Comparison of ENCODE assay signal across 20 cellular contexts in the genomic region with DNA sequence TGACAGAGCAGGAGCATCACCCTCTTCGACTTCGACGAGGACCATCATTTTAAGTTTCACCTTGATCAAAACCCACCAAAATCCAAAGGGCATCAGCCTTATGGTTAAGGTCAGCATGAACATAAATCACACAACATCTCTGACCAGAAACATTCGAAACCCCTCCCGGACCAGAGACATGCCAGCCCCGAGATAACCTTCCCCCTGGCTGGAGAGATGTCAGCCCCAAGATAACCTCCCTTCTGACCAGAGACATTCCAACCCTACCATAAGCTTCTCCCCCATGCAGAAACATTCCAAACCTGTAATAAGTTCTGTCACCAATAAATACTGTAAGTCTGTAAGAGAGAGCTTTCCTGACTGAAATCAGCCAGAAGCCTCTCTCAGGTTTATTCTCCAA. TPM values are rescaled to one million over a fixed set of nuclear protein-coding genes. Genes with fewer than 3 reads are reported as not detected.
DNase-seq lines count a peak whose midpoint lies in the region; ATAC-seq, FAIRE-seq and TF ChIP-seq lines count a peak whose summit lies in the region.
"Had no signal": no experiment of that assay in that cellular context is flagged by ENCODE, and none has a peak within 500 bp of the region (broad histone marks: within the 10 kb centered on the region; RNA-seq: fewer than 3 reads in every experiment).

No MANE protein-coding gene starts in this region.

- H3K9me3 ChIP-seq in Loucy (ENCODE audit: insufficient read depth, low read depth, low read length) (no peaks in the 10 kb centered on the region), K562 (replicated peaks; ENCODE audit: control insufficient read depth, insufficient read depth, low read depth, low read length) (no peaks in the 10 kb centered on the region; the same call in 1 of the 2 replicates)
- H3K9me3 ChIP-seq: SJCRH30 had no signal

- H3K27me3 ChIP-seq in Loucy (ENCODE audit: insufficient read depth, low read length, poor library complexity, severe bottlenecking) (no peaks in the 10 kb centered on the region), K562 (ENCODE audit: control insufficient read depth in 2 of 2, insufficient read depth in 2 of 2, low read length in 2 of 2) (no peaks in the 10 kb centered on the region)
- H3K27me3 ChIP-seq: SJCRH30 had no signal

- H3K4me1 ChIP-seq in Loucy (ENCODE audit: insufficient read depth, low read length, poor library complexity, severe bottlenecking), result peaks cover 83% of the 10 kb centered on the region
- H3K4me1 ChIP-seq in K562 (replicated peaks in 1 of 2; ENCODE audit: control insufficient read depth in 2 of 2, insufficient read depth in 2 of 2, low read length in 2 of 2), result peaks cover 0 to 22% of the 10 kb centered on the region in 2 experiments; a peak in 3 of 5 replicates

- intact Hi-C loops in K562 (cut with micrococcal nuclease), result no loop called here

- H3K4me3 ChIP-seq in Loucy (ENCODE audit: low read length, poor library complexity, severe bottlenecking), result no peak overlapping the region
- no peak overlapping the region for H3K4me3 ChIP-seq in K562
- H3K4me3 ChIP-seq: SJCRH30 had no signal

- CTCF ChIA-PET in K562 (lab: Yijun Ruan, JAX; ENCODE audit: low intra/inter-chr PET ratio), result no interaction called here

- H3F3A ChIP-seq in Loucy (ENCODE audit: low read depth), result no peaks in the 10 kb centered on the region; the same call in 1 of the 2 replicates

- TF ChIP-seq RAD21 in K562 (CRISPR knock-in tag; conservative IDR thresholded peaks at IDR 0.05 in 1 of 2, IDR thresholded peaks at IDR 0.05 in 1 of 2), result no peak

- no peaks in the 10 kb centered on the region for H3K9me2 ChIP-seq in Loucy (replicated peaks; ENCODE audit: low read depth, low read length)

- ATAC-seq in K562 (peak; percentile 24; the same call in 2 of the 3 replicates), HG02623 (IDR thresholded peaks at IDR 0.05; ENCODE audit: unreplicated experiment) (no peak), HG03039 (IDR thresholded peaks at IDR 0.05; ENCODE audit: unreplicated experiment) (no peak)

- H3K79me2 ChIP-seq in Loucy (ENCODE audit: insufficient read depth, low read length) (peaks cover 100% of the 10 kb centered on the region), K562 (ENCODE audit: control insufficient read depth, insufficient read depth, low read length) (peaks cover 94% of the 10 kb centered on the region)

- BruUV-seq in K562 (replicated peaks; lab: Mats Ljungman, UMichigan), result no TSS peak

- H3K27ac ChIP-seq in K562 (ENCODE audit: extremely low read depth, low read depth, low read length), result no peak overlapping the region
- H3K27ac ChIP-seq: SJCRH30 had no signal

- peaks cover 2% of the 10 kb centered on the region for H3K9me3 Mint-ChIP-seq in progenitor cell of endocrine pancreas (ENCODE audit: low read depth)
- H3K9me3 Mint-ChIP-seq: CD4-positive, CD25-positive, alpha-beta regulatory T cell had no signal

- in situ Hi-C loops in K562 (cut with MboI), result no loop called here

- H3K4me3 Mint-ChIP-seq in progenitor cell of endocrine pancreas (ENCODE audit: low read depth), result no peak overlapping the region
- H3K4me3 Mint-ChIP-seq: CD4-positive, CD25-positive, alpha-beta regulatory T cell had no signal

- WGBS in K562 (ENCODE audit: insufficient coverage, low coverage, missing lambda C conversion rate), result 7% methylated on average over 6 of the region's 6 CpGs

- H3K36me3 Mint-ChIP-seq in progenitor cell of endocrine pancreas (ENCODE audit: insufficient read depth), result peaks cover 9% of the 10 kb centered on the region

- no peak for TF ChIP-seq POLR2A in K562 (conservative IDR thresholded peaks at IDR 0.05)

- no peaks in the 10 kb centered on the region for H3K27me3 Mint-ChIP-seq in progenitor cell of endocrine pancreas

- peaks cover 64% of the 10 kb centered on the region for H4K20me1 ChIP-seq in Loucy (ENCODE audit: insufficient read depth, low read length, poor library complexity, severe bottlenecking)
- H4K20me1 ChIP-seq in K562 (replicated peaks; ENCODE audit: control insufficient read depth, insufficient read depth, low read length), result no peaks in the 10 kb centered on the region

- DNase-seq in GM19239 (ENCODE audit: insufficient read length, low spot score) (no peak), K562 (ENCODE audit: extremely low read depth in 1 of 4, low spot score in 3 of 4) (peak in 1 of 4 experiments; percentile 58), progenitor cell of endocrine pancreas (ENCODE audit: low spot score, unreplicated experiment) (no peak), NCI-H1105 treated with DMSO at 0.1 percent for 48 hours (lab: John Stamatoyannopoulos, UW) (no peak)
- DNase-seq: ACHN; AML-193; CD4-positive, CD25-positive, alpha-beta regulatory T cell; EL; IMR-90; Kasumi-1; NCI-H1417 treated with DMSO at 0.1 percent for 48 hours; NCI-H1930; NCI-H2171; NCI-H446 treated with DMSO at 0.1 percent for 48 hours; OCI-M1; SJCRH30 had no signal

- no peak overlapping the region for H3K9ac ChIP-seq in Loucy (ENCODE audit: low read depth, low read length, poor library complexity, severe bottlenecking)
- H3K9ac ChIP-seq in K562 (ENCODE audit: insufficient read depth in 1 of 2, low read depth in 2 of 2, low read length in 2 of 2), result no peak overlapping the region

- POLR2A ChIA-PET in K562 (lab: Yijun Ruan, JAX), result no interaction called here

- H3K4me2 ChIP-seq in Loucy (ENCODE audit: low read depth, low read length, poor library complexity, severe bottlenecking) (peak overlapping the region; percentile 98), K562 (ENCODE audit: insufficient read depth, low read length) (no peak overlapping the region)

- H3K36me3 ChIP-seq in Loucy (ENCODE audit: insufficient read depth, low read length), result peaks cover 8% of the 10 kb centered on the region
- H3K36me3 ChIP-seq in K562 (ENCODE audit: control insufficient read depth, insufficient read depth, low read length), result peaks cover 19% of the 10 kb centered on the region; the same call in 2 of the 3 replicates

- peak; percentile 45; the same call in 1 of the 2 replicates for TF ChIP-seq EP300 in K562 (IDR thresholded peaks at IDR 0.05; ENCODE audit: low read length)

- no peaks in the 10 kb centered on the region for H3K9me1 ChIP-seq in K562 (ENCODE audit: control insufficient read depth, insufficient read depth, low read length)

- peaks cover 33% of the 10 kb centered on the region for H3K4me1 Mint-ChIP-seq in progenitor cell of endocrine pancreas (ENCODE audit: low read depth)

- no peak for TF ChIP-seq CTCF in Loucy (conservative IDR thresholded peaks at IDR 0.05; ENCODE audit: low read length)
- no peak for TF ChIP-seq CTCF in K562 (IDR thresholded peaks at IDR 0.05 in 2 of 3, conservative IDR thresholded peaks at IDR 0.05 in 1 of 3; ENCODE audit: insufficient read depth in 2 of 3, low read depth in 1 of 3, low read length in 3 of 3)
- no peak for TF ChIP-seq CTCF in progenitor cell of endocrine pancreas (IDR thresholded peaks at IDR 0.05; ENCODE audit: unreplicated experiment)

- H3K27ac Mint-ChIP-seq in progenitor cell of endocrine pancreas, result peak overlapping the region; percentile 10

- FAIRE-seq in GM19239 (lab: Jason Lieb, UNC), result peak; percentile 47
- no peak for FAIRE-seq in K562 (lab: Jason Lieb, UNC)
- FAIRE-seq: H54 had no signal

- H2AFZ ChIP-seq in Loucy (ENCODE audit: low read length) (no peak overlapping the region), K562 (ENCODE audit: low read depth, low read length) (no peak overlapping the region)

TF ChIP-seq in K562, 482 proteins besides CTCF, POLR2A, EP300 and RAD21 (continues in another document):
- TF ChIP-seq DPF2 (IDR thresholded peaks at IDR 0.05), result peak; percentile 58
- TF ChIP-seq MEIS2 (IDR thresholded peaks at IDR 0.05; ENCODE audit: partially characterized antibody), result peak; percentile 87
- TF ChIP-seq, protein P1, sequence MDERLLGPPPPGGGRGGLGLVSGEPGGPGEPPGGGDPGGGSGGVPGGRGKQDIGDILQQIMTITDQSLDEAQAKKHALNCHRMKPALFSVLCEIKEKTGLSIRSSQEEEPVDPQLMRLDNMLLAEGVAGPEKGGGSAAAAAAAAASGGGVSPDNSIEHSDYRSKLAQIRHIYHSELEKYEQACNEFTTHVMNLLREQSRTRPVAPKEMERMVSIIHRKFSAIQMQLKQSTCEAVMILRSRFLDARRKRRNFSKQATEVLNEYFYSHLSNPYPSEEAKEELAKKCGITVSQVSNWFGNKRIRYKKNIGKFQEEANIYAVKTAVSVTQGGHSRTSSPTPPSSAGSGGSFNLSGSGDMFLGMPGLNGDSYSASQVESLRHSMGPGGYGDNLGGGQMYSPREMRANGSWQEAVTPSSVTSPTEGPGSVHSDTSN (CRISPR knock-in tag; IDR thresholded peaks at IDR 0.05; ENCODE audit: low read depth), result no peak
- TF ChIP-seq, protein P1 (tag; conservative IDR thresholded peaks at IDR 0.05; ENCODE audit: low read depth), result 0 out of 2 replicates have a peak, but pooled peaks have one; percentile 23
- TF ChIP-seq ZNF224 (CRISPR knock-in tag; IDR thresholded peaks at IDR 0.05), result no peak
- TF ChIP-seq ZNF551 (CRISPR knock-in tag; IDR thresholded peaks at IDR 0.05), result no peak

RNA-seq across cellular contexts. Expression of gene PCNX4, which starts 6.3 kb away (rescaled TPM):
- 47.4 and 109 TPM in 2 replicates for total RNA-seq in K562 (2011; cell fraction: chromatin; rRNA removed; ENCODE audit: low replicate concordance)
- total RNA-seq in K562 (2011; cell fraction: nucleolus; rRNA removed), result 16.8 and 25.7 TPM in 2 replicates
- total RNA-seq in K562 (2011; cell fraction: nucleoplasm; rRNA removed), result 48.0 and 56.9 TPM in 2 replicates
- 18.1 and 21.7 TPM in 2 replicates for total RNA-seq in K562 (2014; rRNA removed)
- 29.0 and 31.5 TPM in 2 replicates for total RNA-seq in K562 (2014; rRNA removed; fragmentation: Illumina TruSeq; extraction: Trizol)
- 40.9 and 42.8 TPM in 2 replicates for total RNA-seq in K562 (2015; rRNA removed; fragmentation: Illumina TruSeq; extraction: Trizol)
- 25.9 and 35.5 TPM in 2 replicates for total RNA-seq in K562 (2021)
- 17.6 and 22.4 TPM in 2 replicates for polyA plus RNA-seq in K562 (2011; rRNA removed)
- 12.4 and 18.5 TPM in 2 replicates for polyA plus RNA-seq in K562 (2011; cell fraction: cytosol; rRNA removed)
- 37.6 and 44.8 TPM in 2 replicates for polyA plus RNA-seq in K562 (2011; cell fraction: nucleus; rRNA removed)
- 14.8 and 17.1 TPM in 2 replicates for polyA plus RNA-seq in K562 (2012)
- 31.1 and 41.2 TPM in 2 replicates for polyA plus RNA-seq in K562 (2014; fragmentation: Illumina TruSeq; extraction: Trizol)
- polyA plus RNA-seq in K562 (2014; fragmentation: Nextera tagmentation; extraction: Ambion mirVana), result 10 to 100 TPM; 10.0 to 12.0 TPM
- polyA plus RNA-seq in K562 (2014; rRNA removed), result 16.2 and 18.8 TPM in 2 replicates
- 65.3 and 73.0 TPM in 2 replicates for polyA minus RNA-seq in K562 (2011; rRNA and poly(A)+ RNA removed)
- polyA minus RNA-seq in K562 (2011; cell fraction: cytosol; rRNA and poly(A)+ RNA removed), result 10.9 and 21.6 TPM in 2 replicates
- polyA minus RNA-seq in K562 (2011; cell fraction: nucleus; rRNA and poly(A)+ RNA removed), result 20.2 and 37.7 TPM in 2 replicates
- total RNA-seq in progenitor cell of endocrine pancreas, result 78.0 and 85.2 TPM in 2 replicates
